ENCODE assay signal across 1 cellular context in the genomic region with DNA sequence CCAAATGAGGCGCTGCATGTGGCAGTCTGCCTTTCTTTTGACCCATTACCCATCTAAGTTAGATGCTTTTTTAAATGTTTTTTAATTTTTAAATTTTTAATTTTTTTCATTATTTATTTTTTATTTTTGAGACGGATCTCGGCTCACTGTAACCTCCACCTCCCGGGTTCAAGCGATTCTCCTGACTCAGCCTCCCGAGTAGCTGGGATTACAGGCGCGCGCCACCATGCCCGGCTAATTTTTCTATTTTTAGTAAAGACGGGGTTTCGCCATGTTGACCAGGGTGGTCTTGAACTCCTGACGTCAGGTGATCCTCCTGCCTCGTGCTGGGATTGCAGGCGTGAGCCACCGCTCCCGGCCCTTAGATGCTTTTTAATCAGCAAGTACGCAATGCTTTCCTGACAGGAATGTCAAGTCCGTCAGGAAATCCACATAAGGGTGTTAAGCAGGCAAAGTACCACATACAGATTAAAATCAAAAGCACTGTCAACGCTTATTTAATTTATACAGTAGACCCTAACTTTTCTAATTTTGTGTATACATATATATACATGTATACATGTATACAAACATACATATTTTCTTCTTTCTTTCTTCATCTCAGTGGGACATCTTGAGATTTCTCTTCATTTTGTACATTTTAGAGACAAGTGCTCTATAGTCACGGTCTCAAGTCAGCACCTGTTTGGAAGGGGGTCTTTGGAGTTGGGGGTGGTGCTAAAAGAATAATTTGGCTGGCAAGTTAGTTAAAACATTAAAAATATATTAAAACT.
A peak's percentile ranks its signal among the peaks of the same experiment; 100 is the strongest.
TF ChIP-seq lines count a peak whose summit lies in the region.

No MANE protein-coding gene starts in this region.

TF ChIP-seq in HEK293, 187 proteins besides CTCF, POLR2A, EP300 and RAD21 (continued from another document and continues in another):
- TF ChIP-seq ZNF629 (tag by site-specific recombination; IDR thresholded peaks at IDR 0.05) (0 out of 2 replicates have a peak, but pooled peaks have one; percentile 25), ZNF777 (tag by site-specific recombination; IDR thresholded peaks at IDR 0.05; ENCODE audit: borderline replicate concordance) (0 out of 2 replicates have a peak, but pooled peaks have one; percentile 39), GLIS1 (tag by site-specific recombination; IDR thresholded peaks at IDR 0.05) (peak; percentile 39), ZNF184 (tag by site-specific recombination; IDR thresholded peaks at IDR 0.05) (0 out of 2 replicates have a peak, but pooled peaks have one; percentile 18), YY1 (tag by site-specific recombination; IDR thresholded peaks at IDR 0.05) (no peak), ZFP69B (tag by site-specific recombination; IDR thresholded peaks at IDR 0.05) (no peak), ZBTB8A (tag by site-specific recombination; IDR thresholded peaks at IDR 0.05) (peak; percentile 48; the same call in 1 of the 2 replicates), ZNF596 (tag by site-specific recombination; IDR thresholded peaks at IDR 0.05) (no peak), ZSCAN30 (tag by site-specific recombination; IDR thresholded peaks at IDR 0.05) (0 out of 2 replicates have a peak, but pooled peaks have one; percentile 1), ZNF335 (tag by site-specific recombination; conservative IDR thresholded peaks at IDR 0.05) (peak; percentile 88), ZNF624 (tag by site-specific recombination; IDR thresholded peaks at IDR 0.05) (peak; percentile 34; the same call in 1 of the 2 replicates), REPIN1 (tag by site-specific recombination; IDR thresholded peaks at IDR 0.05; ENCODE audit: low read depth) (peak; percentile 63; the same call in 1 of the 2 replicates), ZFP41 (tag by site-specific recombination; IDR thresholded peaks at IDR 0.05; ENCODE audit: borderline replicate concordance) (no peak), ZNF768 (tag by site-specific recombination; IDR thresholded peaks at IDR 0.05) (0 out of 2 replicates have a peak, but pooled peaks have one; percentile 1), ZNF600 (tag by site-specific recombination; IDR thresholded peaks at IDR 0.05) (peak; percentile 96), ZNF394 (tag by site-specific recombination; IDR thresholded peaks at IDR 0.05; ENCODE audit: borderline replicate concordance) (peak; percentile 12), ZNF362 (tag by site-specific recombination; IDR thresholded peaks at IDR 0.05) (peak; percentile 99), ZNF558 (tag by site-specific recombination; IDR thresholded peaks at IDR 0.05) (0 out of 2 replicates have a peak, but pooled peaks have one; percentile 10), ZNF292 (tag by site-specific recombination; IDR thresholded peaks at IDR 0.05; ENCODE audit: borderline replicate concordance, low read depth) (no peak), ZNF639 (tag by site-specific recombination; IDR thresholded peaks at IDR 0.05) (peak; percentile 75), ZNF580 (tag by site-specific recombination; IDR thresholded peaks at IDR 0.05) (peak; percentile 94), ZNF341 (tag by site-specific recombination; IDR thresholded peaks at IDR 0.05; ENCODE audit: low read depth) (no peak), ZNF664 (tag by site-specific recombination; IDR thresholded peaks at IDR 0.05) (peak; percentile 98), KLF16 (tag by site-specific recombination; IDR thresholded peaks at IDR 0.05) (0 out of 2 replicates have a peak, but pooled peaks have one; percentile 42), ZNF121 (tag by site-specific recombination; IDR thresholded peaks at IDR 0.05) (peak; percentile 60; the same call in 1 of the 2 replicates), MYNN (tag by site-specific recombination; IDR thresholded peaks at IDR 0.05; ENCODE audit: borderline replicate concordance) (no peak), AEBP2 (tag by site-specific recombination; IDR thresholded peaks at IDR 0.05; ENCODE audit: borderline replicate concordance) (peak; percentile 66; the same call in 1 of the 2 replicates), IKZF3 (tag by site-specific recombination; IDR thresholded peaks at IDR 0.05) (peak; percentile 78), PBX3 (CRISPR knock-in tag; IDR thresholded peaks at IDR 0.05) (no peak), ZNF670 (tag by site-specific recombination; IDR thresholded peaks at IDR 0.05; ENCODE audit: low read depth) (no peak), SP7 (tag by site-specific recombination; IDR thresholded peaks at IDR 0.05) (peak; percentile 78; the same call in 1 of the 2 replicates), ZNF707 (tag by site-specific recombination; IDR thresholded peaks at IDR 0.05) (0 out of 2 replicates have a peak, but pooled peaks have one; percentile 4), ZNF48 (tag by site-specific recombination; IDR thresholded peaks at IDR 0.05) (0 out of 2 replicates have a peak, but pooled peaks have one; percentile 75), ZNF19 (tag by site-specific recombination; IDR thresholded peaks at IDR 0.05; ENCODE audit: low read depth) (no peak), ZNF623 (tag by site-specific recombination; IDR thresholded peaks at IDR 0.05) (no peak), ZNF174 (tag by site-specific recombination; IDR thresholded peaks at IDR 0.05) (no peak), ZXDB (tag by site-specific recombination; IDR thresholded peaks at IDR 0.05) (peak; percentile 26; the same call in 1 of the 2 replicates), ZNF223 (tag by site-specific recombination; IDR thresholded peaks at IDR 0.05) (no peak)
- TF ChIP-seq, protein P1, sequence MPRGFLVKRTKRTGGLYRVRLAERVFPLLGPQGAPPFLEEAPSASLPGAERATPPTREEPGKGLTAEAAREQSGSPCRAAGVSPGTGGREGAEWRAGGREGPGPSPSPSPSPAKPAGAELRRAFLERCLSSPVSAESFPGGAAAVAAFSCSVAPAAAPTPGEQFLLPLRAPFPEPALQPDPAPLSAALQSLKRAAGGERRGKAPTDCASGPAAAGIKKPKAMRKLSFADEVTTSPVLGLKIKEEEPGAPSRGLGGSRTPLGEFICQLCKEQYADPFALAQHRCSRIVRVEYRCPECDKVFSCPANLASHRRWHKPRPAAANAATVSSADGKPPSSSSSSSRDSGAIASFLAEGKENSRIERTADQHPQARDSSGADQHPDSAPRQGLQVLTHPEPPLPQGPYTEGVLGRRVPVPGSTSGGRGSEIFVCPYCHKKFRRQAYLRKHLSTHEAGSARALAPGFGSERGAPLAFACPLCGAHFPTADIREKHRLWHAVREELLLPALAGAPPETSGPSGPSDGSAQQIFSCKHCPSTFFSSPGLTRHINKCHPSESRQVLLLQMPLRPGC (tag by site-specific recombination; IDR thresholded peaks at IDR 0.05) = no peak; the same call in 1 of the 2 replicates
- TF ChIP-seq, protein P2, sequence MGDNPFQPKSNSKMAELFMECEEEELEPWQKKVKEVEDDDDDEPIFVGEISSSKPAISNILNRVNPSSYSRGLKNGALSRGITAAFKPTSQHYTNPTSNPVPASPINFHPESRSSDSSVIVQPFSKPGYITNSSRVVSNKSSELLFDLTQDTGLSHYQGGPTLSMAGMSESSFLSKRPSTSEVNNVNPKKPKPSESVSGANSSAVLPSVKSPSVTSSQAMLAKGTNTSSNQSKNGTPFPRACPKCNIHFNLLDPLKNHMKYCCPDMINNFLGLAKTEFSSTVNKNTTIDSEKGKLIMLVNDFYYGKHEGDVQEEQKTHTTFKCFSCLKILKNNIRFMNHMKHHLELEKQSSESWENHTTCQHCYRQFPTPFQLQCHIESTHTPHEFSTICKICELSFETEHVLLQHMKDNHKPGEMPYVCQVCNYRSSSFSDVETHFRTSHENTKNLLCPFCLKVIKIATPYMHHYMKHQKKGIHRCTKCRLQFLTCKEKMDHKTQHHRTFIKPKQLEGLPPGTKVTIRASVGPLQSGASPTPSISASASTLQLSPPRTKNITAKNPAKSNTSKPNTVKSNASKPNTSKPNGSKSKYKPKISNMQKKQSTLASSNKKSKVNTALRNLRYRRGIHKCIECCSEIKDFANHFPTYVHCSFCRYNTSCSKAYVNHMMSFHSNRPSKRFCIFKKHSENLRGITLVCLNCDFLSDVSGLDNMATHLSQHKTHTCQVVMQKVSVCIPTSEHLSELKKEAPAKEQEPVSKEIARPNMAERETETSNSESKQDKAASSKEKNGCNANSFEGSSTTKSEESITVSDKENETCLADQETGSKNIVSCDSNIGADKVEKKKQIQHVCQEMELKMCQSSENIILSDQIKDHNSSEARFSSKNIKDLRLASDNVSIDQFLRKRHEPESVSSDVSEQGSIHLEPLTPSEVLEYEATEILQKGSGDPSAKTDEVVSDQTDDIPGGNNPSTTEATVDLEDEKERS (tag by site-specific recombination; IDR thresholded peaks at IDR 0.05) = peak; percentile 98
- TF ChIP-seq, protein P3, sequence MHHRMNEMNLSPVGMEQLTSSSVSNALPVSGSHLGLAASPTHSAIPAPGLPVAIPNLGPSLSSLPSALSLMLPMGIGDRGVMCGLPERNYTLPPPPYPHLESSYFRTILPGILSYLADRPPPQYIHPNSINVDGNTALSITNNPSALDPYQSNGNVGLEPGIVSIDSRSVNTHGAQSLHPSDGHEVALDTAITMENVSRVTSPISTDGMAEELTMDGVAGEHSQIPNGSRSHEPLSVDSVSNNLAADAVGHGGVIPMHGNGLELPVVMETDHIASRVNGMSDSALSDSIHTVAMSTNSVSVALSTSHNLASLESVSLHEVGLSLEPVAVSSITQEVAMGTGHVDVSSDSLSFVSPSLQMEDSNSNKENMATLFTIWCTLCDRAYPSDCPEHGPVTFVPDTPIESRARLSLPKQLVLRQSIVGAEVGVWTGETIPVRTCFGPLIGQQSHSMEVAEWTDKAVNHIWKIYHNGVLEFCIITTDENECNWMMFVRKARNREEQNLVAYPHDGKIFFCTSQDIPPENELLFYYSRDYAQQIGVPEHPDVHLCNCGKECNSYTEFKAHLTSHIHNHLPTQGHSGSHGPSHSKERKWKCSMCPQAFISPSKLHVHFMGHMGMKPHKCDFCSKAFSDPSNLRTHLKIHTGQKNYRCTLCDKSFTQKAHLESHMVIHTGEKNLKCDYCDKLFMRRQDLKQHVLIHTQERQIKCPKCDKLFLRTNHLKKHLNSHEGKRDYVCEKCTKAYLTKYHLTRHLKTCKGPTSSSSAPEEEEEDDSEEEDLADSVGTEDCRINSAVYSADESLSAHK (tag by site-specific recombination; IDR thresholded peaks at IDR 0.05) = no peak
- TF ChIP-seq, protein P4, sequence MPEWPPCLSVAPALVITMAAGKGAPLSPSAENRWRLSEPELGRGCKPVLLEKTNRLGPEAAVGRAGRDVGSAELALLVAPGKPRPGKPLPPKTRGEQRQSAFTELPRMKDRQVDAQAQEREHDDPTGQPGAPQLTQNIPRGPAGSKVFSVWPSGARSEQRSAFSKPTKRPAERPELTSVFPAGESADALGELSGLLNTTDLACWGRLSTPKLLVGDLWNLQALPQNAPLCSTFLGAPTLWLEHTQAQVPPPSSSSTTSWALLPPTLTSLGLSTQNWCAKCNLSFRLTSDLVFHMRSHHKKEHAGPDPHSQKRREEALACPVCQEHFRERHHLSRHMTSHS (tag by site-specific recombination; IDR thresholded peaks at IDR 0.05) = no peak
- TF ChIP-seq, protein P5, sequence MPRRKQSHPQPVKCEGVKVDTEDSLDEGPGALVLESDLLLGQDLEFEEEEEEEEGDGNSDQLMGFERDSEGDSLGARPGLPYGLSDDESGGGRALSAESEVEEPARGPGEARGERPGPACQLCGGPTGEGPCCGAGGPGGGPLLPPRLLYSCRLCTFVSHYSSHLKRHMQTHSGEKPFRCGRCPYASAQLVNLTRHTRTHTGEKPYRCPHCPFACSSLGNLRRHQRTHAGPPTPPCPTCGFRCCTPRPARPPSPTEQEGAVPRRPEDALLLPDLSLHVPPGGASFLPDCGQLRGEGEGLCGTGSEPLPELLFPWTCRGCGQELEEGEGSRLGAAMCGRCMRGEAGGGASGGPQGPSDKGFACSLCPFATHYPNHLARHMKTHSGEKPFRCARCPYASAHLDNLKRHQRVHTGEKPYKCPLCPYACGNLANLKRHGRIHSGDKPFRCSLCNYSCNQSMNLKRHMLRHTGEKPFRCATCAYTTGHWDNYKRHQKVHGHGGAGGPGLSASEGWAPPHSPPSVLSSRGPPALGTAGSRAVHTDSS (tag by site-specific recombination; IDR thresholded peaks at IDR 0.05) = no peak
